ENCODE assay signal across 8 cellular contexts in the genomic region with DNA sequence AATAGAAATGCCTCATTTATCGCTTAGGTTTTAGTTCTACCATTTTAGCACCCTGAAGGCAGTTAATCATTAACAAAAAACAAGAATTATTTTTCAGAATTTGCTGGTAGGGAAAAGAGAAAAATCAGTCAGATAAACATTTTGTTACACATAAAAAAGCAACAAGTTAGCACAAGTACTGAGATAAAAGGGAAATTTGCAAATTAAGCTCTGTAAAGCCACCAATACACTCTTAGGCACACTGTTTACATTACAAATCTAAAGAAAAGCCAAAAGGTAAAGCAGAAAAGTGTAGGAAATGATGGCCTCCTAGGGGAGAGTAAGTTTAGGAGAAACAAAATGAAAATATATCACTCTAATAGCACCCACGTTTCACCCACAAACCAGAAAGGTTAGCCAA. TPM values are rescaled to one million over a fixed set of nuclear protein-coding genes. Genes with fewer than 3 reads are reported as not detected.
DNase-seq lines count a peak whose midpoint lies in the region; ATAC-seq and TF ChIP-seq lines count a peak whose summit lies in the region.
"Had no signal": no experiment of that assay in that cellular context is flagged by ENCODE, and none has a peak within 500 bp of the region (broad histone marks: within the 10 kb centered on the region; RNA-seq: fewer than 3 reads in every experiment).

No MANE protein-coding gene starts in this region.

- peaks cover 32% of the 10 kb centered on the region for H3K36me3 Mint-ChIP-seq in Calu3 (ENCODE audit: insufficient read depth, unreplicated experiment)
- no peaks in the 10 kb centered on the region for H3K36me3 Mint-ChIP-seq in neural crest cell (ENCODE audit: low read depth)

- H3K27ac Mint-ChIP-seq in Calu3 (ENCODE audit: unreplicated experiment): no peak overlapping the region
- no peak overlapping the region for H3K27ac Mint-ChIP-seq in neural crest cell (ENCODE audit: unreplicated experiment)

- no peaks in the 10 kb centered on the region for H3K9me3 ChIP-seq in body of pancreas
- H3K9me3 ChIP-seq: SJCRH30 had no signal

- peaks cover 29% of the 10 kb centered on the region for H3K4me1 ChIP-seq in body of pancreas

- TF ChIP-seq POLR2A in body of pancreas (IDR thresholded peaks at IDR 0.05): no peak

- TF ChIP-seq CTCF in Calu3 (IDR thresholded peaks at IDR 0.05; ENCODE audit: unreplicated experiment) (no peak), HL-60 (IDR thresholded peaks at IDR 0.05; ENCODE audit: insufficient read depth, low read length) (no peak), body of pancreas (IDR thresholded peaks at IDR 0.05) (no peak), neural crest cell (conservative IDR thresholded peaks at IDR 0.05) (no peak)

- H3K27me3 ChIP-seq in HL-60 (ENCODE audit: insufficient read depth, poor library complexity, severe bottlenecking) (no peaks in the 10 kb centered on the region), body of pancreas (no peaks in the 10 kb centered on the region)
- H3K27me3 ChIP-seq: SJCRH30 had no signal

- H3K4me3 Mint-ChIP-seq in Calu3 (ENCODE audit: low read depth, unreplicated experiment): peak overlapping the region; percentile 95
- H3K4me3 Mint-ChIP-seq in neural crest cell: peak overlapping the region; percentile 62

- CTCF ChIA-PET in Calu3 (lab: Charles Lee): no interaction called here

- no TSS peak for BruUV-seq in Calu3 (replicated peaks; lab: Mats Ljungman, UMichigan)

- H3K27ac ChIP-seq in HL-60 (replicated peaks) (peak overlapping the region; percentile 82; the same call in 1 of the 2 replicates), body of pancreas (peak overlapping the region; percentile 91 to 99 (median 96))
- H3K27ac ChIP-seq: SJCRH30 had no signal

- H3K9me3 Mint-ChIP-seq in Calu3 (ENCODE audit: low read depth, unreplicated experiment): no peaks in the 10 kb centered on the region
- H3K9me3 Mint-ChIP-seq in neural crest cell: no peaks in the 10 kb centered on the region

- DNase-seq in Calu3: no peak
- DNase-seq in HL-60 (ENCODE audit: low read depth in 1 of 2, low spot score in 1 of 2): no peak
- DNase-seq in body of pancreas: no peak
- no peak for DNase-seq in neural crest cell (ENCODE audit: low read depth, low spot score)
- DNase-seq in activated effector memory CD4-positive, alpha-beta T cell treated with anti-CD3 and anti-CD28 coated beads, Interleukin-2, amount 50 U/mL, for 16 hours: no peak
- DNase-seq in DMS79 treated with DMSO at 0.1 percent for 48 hours (lab: John Stamatoyannopoulos, UW): no peak
- DNase-seq in NCI-H1694 treated with DMSO at 0.1 percent for 48 hours (lab: John Stamatoyannopoulos, UW): no peak

- H3K4me3 ChIP-seq in HL-60 (replicated peaks; ENCODE audit: insufficient read depth, low read length) (no peak overlapping the region), body of pancreas (peak overlapping the region in 1 of 2 donors; percentile 1)

- no peaks in the 10 kb centered on the region for H3K27me3 Mint-ChIP-seq in Calu3 (ENCODE audit: unreplicated experiment)
- peaks cover 22% of the 10 kb centered on the region for H3K27me3 Mint-ChIP-seq in neural crest cell (ENCODE audit: low read depth)

- no peak for ATAC-seq in body of pancreas

- H3K4me1 Mint-ChIP-seq in Calu3 (ENCODE audit: low read depth, unreplicated experiment) (peaks cover 6% of the 10 kb centered on the region), neural crest cell (peaks cover 20% of the 10 kb centered on the region)

- H3K36me3 ChIP-seq in body of pancreas (replicated peaks in 1 of 2; ENCODE audit: insufficient read depth in 1 of 2, low read depth in 2 of 2): no peaks in the 10 kb centered on the region
- H3K36me3 ChIP-seq: SJCRH30 had no signal

- intact Hi-C loops in Calu3 (cut with micrococcal nuclease; ENCODE audit: unreplicated experiment) (loop anchor here (2.0 to 10.0 kb wide), 2 partner anchors 14 to 328 kb away; no protein-coding TSS in a partner anchor), body of pancreas (cut with DNase I) (no loop called here)

- WGBS in body of pancreas, 2 donors: 13 to 16% methylated on average over 2 of the region's 2 CpGs

RNA-seq across cellular contexts. Expression of a gene that starts 1.5 kb away (rescaled TPM):
- total RNA-seq in Calu3 (2022) (16.6 and 16.8 TPM in 2 replicates), body of pancreas (10 to 100 TPM; 36.1 to 50.8 TPM), neural crest cell (22.1 and 22.3 TPM in 2 replicates)
